In genomic region chr6:34243901-34244884, GRCh38 we compare ENCODE assay signal across 8 cellular contexts. TPM values are rescaled to one million over a fixed set of nuclear protein-coding genes. Genes with fewer than 3 reads are reported as not detected.
DNase-seq lines count a peak whose midpoint lies in the region; ATAC-seq, FAIRE-seq and TF ChIP-seq lines count a peak whose summit lies in the region.

No MANE protein-coding gene starts in this region.

- no peak overlapping the region for H2AFZ ChIP-seq in SK-N-SH (ENCODE audit: low read depth)

- H3K9me3 ChIP-seq in SK-N-SH (no peaks in the 10 kb centered on the region), kidney (ENCODE audit: control insufficient read depth in 1 of 2, low read length in 2 of 2) (no peaks in the 10 kb centered on the region)

- H3K9ac ChIP-seq in SK-N-SH = peak overlapping the region; percentile 76; the same call in 1 of the 2 replicates
- H3K9ac ChIP-seq in kidney (ENCODE audit: low read length in 2 of 2) = peak overlapping the region in 1 of 2 donors; percentile 7

- H3K4me3 ChIP-seq in AG04449 (ENCODE audit: low read depth, low read length) = 0 out of 2 replicates have a peak overlapping the region, but pooled peaks have one; percentile 15
- peak overlapping the region in 1 of 2 experiments; percentile 25; a peak in 1 of 4 replicates for H3K4me3 ChIP-seq in SK-N-SH (ENCODE audit: low read depth in 2 of 2, low read length in 1 of 2)
- no peak overlapping the region for H3K4me3 ChIP-seq in kidney (ENCODE audit: low read length in 2 of 2)

- no peak for TF ChIP-seq RAD21 in SK-N-SH (IDR thresholded peaks at IDR 0.05; ENCODE audit: low read length)

- no peaks in the 10 kb centered on the region for H4K20me1 ChIP-seq in SK-N-SH (ENCODE audit: insufficient read depth)

- ATAC-seq in HG03108 (IDR thresholded peaks at IDR 0.05; ENCODE audit: unreplicated experiment) (no peak), GM19452 (IDR thresholded peaks at IDR 0.05; ENCODE audit: unreplicated experiment) (no peak)

- DNase-seq in AG04449 (ENCODE audit: low read depth, low spot score) (no peak), SK-N-SH (peak; percentile 53), brain pericyte (ENCODE audit: low read depth, low spot score) (peak; percentile 61), kidney (peak; percentile 89)
- peak in 2 of 3 experiments; percentile 58 to 59 for DNase-seq in stimulated activated CD4-positive, alpha-beta T cell treated with anti-CD3 and anti-CD28 coated beads, TNF-alpha, amount 100 ng/mL, for 4 hours (ENCODE audit: low read depth in 3 of 3)

- H3K27ac ChIP-seq in SK-N-SH (ENCODE audit: low read depth in 2 of 2, low read length in 1 of 2) (peak overlapping the region; percentile 8 to 97), kidney (ENCODE audit: low read depth in 2 of 2, low read length in 2 of 2) (peak overlapping the region in 1 of 2 donors; percentile 9)

- H3K36me3 ChIP-seq in SK-N-SH (replicated peaks in 1 of 2; ENCODE audit: control insufficient read depth in 1 of 2, insufficient read depth in 2 of 2, low read length in 1 of 2) (peaks cover 11 to 17% of the 10 kb centered on the region in 2 experiments), kidney (ENCODE audit: control insufficient read depth in 1 of 2, insufficient read depth in 2 of 2, low read length in 2 of 2) (no peaks in the 10 kb centered on the region)

- H3K27me3 ChIP-seq in SK-N-SH (ENCODE audit: insufficient read depth) = no peaks in the 10 kb centered on the region

- H3F3A ChIP-seq in SK-N-SH (replicated peaks; ENCODE audit: insufficient read depth) = peaks cover 52% of the 10 kb centered on the region

- CTCF ChIA-PET in AG04449 (lab: Yijun Ruan, JAX) (interaction anchor here (0.7 to 3.6 kb wide), 7 partner anchors 21 to 214 kb away, joined by 3 to 20 read pairs (median 3); no protein-coding TSS in a partner anchor), SK-N-SH (lab: Yijun Ruan, JAX) (interaction anchor here (0.6 to 2.3 kb wide), 7 partner anchors 14 to 172 kb away, joined by 3 to 8 read pairs (median 3); no protein-coding TSS in a partner anchor)

- H3K79me2 ChIP-seq in SK-N-SH (ENCODE audit: insufficient read depth) = peaks cover 35% of the 10 kb centered on the region

- TF ChIP-seq EP300 in SK-N-SH (IDR thresholded peaks at IDR 0.05; ENCODE audit: borderline replicate concordance in 1 of 2, low read depth in 1 of 2, low read length in 1 of 2) = peak in 1 of 2 experiments; percentile 88; a peak in 2 of 4 replicates

- 8% methylated on average over 13 of the region's 19 CpGs for WGBS in SK-N-SH (ENCODE audit: low lambda C conversion rate)

- H3K4me2 ChIP-seq in SK-N-SH = peak overlapping the region; percentile 92

- intact Hi-C loops in kidney (cut with DNase I) = loop anchor here (10.0 kb wide), 1 partner anchor 171 kb away; no protein-coding TSS in a partner anchor

- peak; percentile 30 for TF ChIP-seq POLR2A in GM15510 (IDR thresholded peaks at IDR 0.05; ENCODE audit: borderline replicate concordance, extremely low read depth, insufficient read length)

- FAIRE-seq in kidney (lab: Jason Lieb, UNC) = no peak

- POLR2A ChIA-PET in AG04449 (lab: Yijun Ruan, JAX) = interaction anchor here (1.0 to 1.4 kb wide), 2 partner anchors 42 to 182 kb away, joined by 3 to 4 read pairs; partner anchors contain the start of gene RPS10
- POLR2A ChIA-PET in SK-N-SH (lab: Yijun Ruan, JAX) = interaction anchor here (1.0 kb wide), 1 partner anchor 43 kb away, joined by 3 read pairs; no protein-coding TSS in a partner anchor

- no peaks in the 10 kb centered on the region for H3K9me2 ChIP-seq in SK-N-SH

- peak; percentile 64 for TF ChIP-seq CTCF in AG04449 (IDR thresholded peaks at IDR 0.05; ENCODE audit: insufficient read depth, low read length, missing control alignments)
- TF ChIP-seq CTCF in SK-N-SH (IDR thresholded peaks at IDR 0.05) = peak; percentile 55
- peak; percentile 14 for TF ChIP-seq CTCF in kidney (IDR thresholded peaks at IDR 0.05; ENCODE audit: borderline replicate concordance, extremely low read depth, insufficient read depth)

- H3K4me1 ChIP-seq in SK-N-SH (ENCODE audit: control insufficient read depth in 1 of 2, insufficient read depth in 2 of 2, low read depth in 1 of 2, low read length in 1 of 2) (peaks cover 22 to 52% of the 10 kb centered on the region in 2 experiments), kidney (ENCODE audit: control insufficient read depth in 1 of 2, insufficient read depth in 1 of 2, low read depth in 1 of 2, low read length in 2 of 2) (peaks cover 0 to 10% of the 10 kb centered on the region in 2 donors)

TF ChIP-seq in SK-N-SH, 30 proteins besides CTCF, POLR2A, EP300 and RAD21:
- TF ChIP-seq USF2 (IDR thresholded peaks at IDR 0.05; ENCODE audit: borderline replicate concordance, low read depth, low read length) (no peak), SIN3A (IDR thresholded peaks at IDR 0.05; ENCODE audit: borderline replicate concordance, low read depth, low read length) (0 out of 2 replicates have a peak, but pooled peaks have one; percentile 22), FOSL2 (IDR thresholded peaks at IDR 0.05; ENCODE audit: borderline replicate concordance, low read depth) (peak; percentile 100), ELF1 (IDR thresholded peaks at IDR 0.05) (0 out of 2 replicates have a peak, but pooled peaks have one; percentile 39), TEAD4 (IDR thresholded peaks at IDR 0.05; ENCODE audit: borderline replicate concordance, insufficient read depth) (peak; percentile 85), FOXJ3 (CRISPR knock-in tag; IDR thresholded peaks at IDR 0.05) (no peak), TAF1 (IDR thresholded peaks at IDR 0.05; ENCODE audit: borderline replicate concordance, low read depth, low read length) (no peak), TCF12 (IDR thresholded peaks at IDR 0.05) (peak; percentile 72), RXRA (IDR thresholded peaks at IDR 0.05; ENCODE audit: borderline replicate concordance, low read depth) (peak; percentile 99), JUND (IDR thresholded peaks at IDR 0.05) (peak; percentile 98), YY1 (IDR thresholded peaks at IDR 0.05; ENCODE audit: low read depth) (no peak), FOXM1 (IDR thresholded peaks at IDR 0.05; ENCODE audit: low read depth) (peak; percentile 40; the same call in 1 of the 2 replicates), MXI1 (IDR thresholded peaks at IDR 0.05; ENCODE audit: low read depth, low read length) (no peak), GABPA (IDR thresholded peaks at IDR 0.05; ENCODE audit: low read depth) (no peak), MAX (IDR thresholded peaks at IDR 0.05; ENCODE audit: low read depth) (peak; percentile 46), MEF2A (IDR thresholded peaks at IDR 0.05; ENCODE audit: borderline replicate concordance, low read depth) (peak; percentile 37; the same call in 1 of the 2 replicates), NFIC (IDR thresholded peaks at IDR 0.05; ENCODE audit: borderline replicate concordance) (peak; percentile 94), PBX3 (IDR thresholded peaks at IDR 0.05) (peak; percentile 70)
- TF ChIP-seq, protein P1, sequence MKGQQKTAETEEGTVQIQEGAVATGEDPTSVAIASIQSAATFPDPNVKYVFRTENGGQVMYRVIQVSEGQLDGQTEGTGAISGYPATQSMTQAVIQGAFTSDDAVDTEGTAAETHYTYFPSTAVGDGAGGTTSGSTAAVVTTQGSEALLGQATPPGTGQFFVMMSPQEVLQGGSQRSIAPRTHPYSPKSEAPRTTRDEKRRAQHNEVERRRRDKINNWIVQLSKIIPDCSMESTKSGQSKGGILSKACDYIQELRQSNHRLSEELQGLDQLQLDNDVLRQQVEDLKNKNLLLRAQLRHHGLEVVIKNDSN (IDR thresholded peaks at IDR 0.05; ENCODE audit: borderline replicate concordance, low read depth) = no peak

RNA-seq across cellular contexts. Expression of gene SMIM29, which starts 4.6 kb away (rescaled TPM):
- polyA plus RNA-seq in SK-N-SH (2012; rRNA removed) = 50.2 and 52.2 TPM in 2 replicates
- polyA plus RNA-seq in SK-N-SH (2012; cell fraction: cytosol; rRNA removed) = 20.6 and 31.3 TPM in 2 replicates
- 41.8 and 68.7 TPM in 2 replicates for polyA plus RNA-seq in SK-N-SH (2012; cell fraction: nucleus; rRNA removed)
- total RNA-seq in kidney = 22.6 TPM
- 53.5 TPM for polyA plus RNA-seq in kidney (ENCODE audit: insufficient read depth, low read depth, low replicate concordance)

RNA-seq across cellular contexts. Expression of gene HMGA1, which starts 7.5 kb away (rescaled TPM):
- polyA plus RNA-seq in SK-N-SH (2012; rRNA removed) (185 and 433 TPM in 2 replicates), kidney (ENCODE audit: insufficient read depth, low read depth, low replicate concordance) (27.1 TPM)
- polyA plus RNA-seq in SK-N-SH (2012; cell fraction: cytosol; rRNA removed) = 168 and 262 TPM in 2 replicates
- polyA plus RNA-seq in SK-N-SH (2012; cell fraction: nucleus; rRNA removed) = 132 and 146 TPM in 2 replicates
- 46.5 TPM for total RNA-seq in kidney

Comparison
In these comparisons a context has a peak if more than half of its experiments do, and no peak if none do; other contexts are left out.
1. CTCF ChIP-seq: peak in every context shown above with its lines; median percentile 64 in AG04449; 55 in SK-N-SH; 14 in kidney.